Comparison of ENCODE assay signal across 13 cellular contexts in the genomic region with DNA sequence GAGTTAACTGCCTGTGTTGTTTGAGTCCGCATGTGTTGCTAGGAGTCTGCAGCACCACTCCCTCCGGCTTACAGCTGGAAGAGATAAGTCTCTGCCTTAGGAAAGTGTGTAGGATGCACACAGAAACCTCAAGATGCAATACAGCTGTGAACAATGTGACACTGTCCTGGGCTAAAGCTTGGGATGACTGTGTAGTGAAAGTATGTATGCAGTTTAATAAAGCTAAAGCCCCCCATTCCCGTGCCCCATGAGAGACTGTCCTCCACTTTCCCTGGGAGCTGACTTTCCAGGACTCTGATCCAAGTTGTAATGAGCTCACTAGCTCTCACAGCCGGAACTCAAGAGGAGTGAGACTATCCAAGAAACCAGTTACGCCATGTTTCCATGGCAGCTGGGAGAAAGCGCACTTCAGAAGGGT.
DNase-seq lines count a peak whose midpoint lies in the region; ATAC-seq, FAIRE-seq and TF ChIP-seq lines count a peak whose summit lies in the region.
"Had no signal": no experiment of that assay in that cellular context is flagged by ENCODE, and none has a peak within 500 bp of the region (broad histone marks: within the 10 kb centered on the region; RNA-seq: fewer than 3 reads in every experiment).

No MANE protein-coding gene starts in this region.

- H3K4ac ChIP-seq in mesendoderm (ENCODE audit: low read depth, low read length) = no peak overlapping the region

- H3K79me2 ChIP-seq in GM12878 (ENCODE audit: control insufficient read depth, insufficient read depth, low read length) (no peaks in the 10 kb centered on the region; the same call in 1 of the 2 replicates), mesendoderm (ENCODE audit: control insufficient read depth, insufficient read depth, low read length) (no peaks in the 10 kb centered on the region)

- peaks cover 15% of the 10 kb centered on the region for H3K4me1 ChIP-seq in GM12878 (ENCODE audit: control insufficient read depth, insufficient read depth, low read length)
- H3K4me1 ChIP-seq in mesendoderm (ENCODE audit: control insufficient read depth, low read depth, low read length) = no peaks in the 10 kb centered on the region

- H3K27ac ChIP-seq in GM12878 (ENCODE audit: control insufficient read depth, insufficient read depth) = peak overlapping the region; percentile 87
- H3K27ac ChIP-seq in mesendoderm (ENCODE audit: low read depth, low read length) = no peak overlapping the region

- no peaks in the 10 kb centered on the region for H3K36me3 ChIP-seq in BJ (ENCODE audit: control insufficient read depth, insufficient read depth, low read length)
- no peaks in the 10 kb centered on the region for H3K36me3 ChIP-seq in GM12878 (ENCODE audit: control insufficient read depth in 2 of 2, insufficient read depth in 2 of 2, low read length in 1 of 2)
- no peaks in the 10 kb centered on the region for H3K36me3 ChIP-seq in mesendoderm (ENCODE audit: control insufficient read depth, insufficient read depth, low read length)

- TF ChIP-seq CTCF in BJ (IDR thresholded peaks at IDR 0.05; ENCODE audit: insufficient read depth, low read depth, low read length) (no peak), GM12878 (IDR thresholded peaks at IDR 0.05 in 2 of 3, conservative IDR thresholded peaks at IDR 0.05 in 1 of 3; ENCODE audit: control insufficient read depth in 2 of 3, extremely low read depth in 1 of 3, insufficient read depth in 1 of 3, low read depth in 3 of 3, low read length in 3 of 3) (no peak), GM10266 (IDR thresholded peaks at IDR 0.05; ENCODE audit: control insufficient read depth, insufficient read depth, low read depth, missing control alignments) (no peak), D721Med (IDR thresholded peaks at IDR 0.05; ENCODE audit: insufficient read depth, missing control alignments) (no peak)

- H3K79me1 ChIP-seq in mesendoderm (ENCODE audit: low read length) = no peaks in the 10 kb centered on the region

- H3K56ac ChIP-seq in mesendoderm (ENCODE audit: low read length) = no peak overlapping the region

- no peak overlapping the region for H3K18ac ChIP-seq in mesendoderm (ENCODE audit: low read length)

- peak overlapping the region; percentile 45; the same call in 1 of the 2 replicates for H3K9ac ChIP-seq in GM12878 (ENCODE audit: control insufficient read depth, insufficient read depth, low read length)
- H3K9ac ChIP-seq in mesendoderm (ENCODE audit: low read length) = no peak overlapping the region

- intact Hi-C loops in GM12878 (cut with micrococcal nuclease; ENCODE audit: unreplicated experiment) = no loop called here

- TF ChIP-seq RAD21 in GM12878 (IDR thresholded peaks at IDR 0.05; ENCODE audit: insufficient read depth, low read depth, low read length) = no peak

- FAIRE-seq in GM12878 (lab: Jason Lieb, UNC) = no peak
- FAIRE-seq in D721Med (lab: Jason Lieb, UNC) = no peak

- SMC1A ChIA-PET in GM12878 (lab: Charles Lee; ENCODE audit: uncharacterized antibody, unreplicated experiment) = interaction anchor here (1.4 to 8.5 kb wide), 6 partner anchors 11 to 191 kb away, joined by 4 to 99 read pairs (median 6); no protein-coding TSS in a partner anchor

- no peaks in the 10 kb centered on the region for H3K9me3 ChIP-seq in GM12878 (replicated peaks; ENCODE audit: control insufficient read depth, insufficient read depth, low read length)

- no peak overlapping the region for H2BK5ac ChIP-seq in mesendoderm (ENCODE audit: low read length)

- H3K4me2 ChIP-seq in GM12878 (ENCODE audit: control insufficient read depth, insufficient read depth) (peak overlapping the region; percentile 84), mesendoderm (ENCODE audit: low read length) (no peak overlapping the region)

- H4K5ac ChIP-seq in mesendoderm (ENCODE audit: low read length) = no peak overlapping the region

- no peak for TF ChIP-seq POLR2A in GM12878 (IDR thresholded peaks at IDR 0.05; ENCODE audit: low read depth, low read length)

- WGBS in GM12878 (ENCODE audit: insufficient coverage, insufficient replicate concordance, low lambda C conversion rate, missing lambda C conversion rate) = 57% methylated on average over 6 of the region's 6 CpGs
- no CpG with 5 or more reads among the region's 6 CpGs for WGBS in mesendoderm (ENCODE audit: extremely low coverage, insufficient coverage, low lambda C conversion rate)

- RAD21 ChIA-PET in GM12878 (lab: Charles Lee; ENCODE audit: unreplicated experiment) = interaction anchor here (1.1 to 2.5 kb wide), 7 partner anchors 11 to 189 kb away, joined by 3 to 6 read pairs (median 4); no protein-coding TSS in a partner anchor

- peak; percentile 11 for ATAC-seq in GM21825 (IDR thresholded peaks at IDR 0.05; ENCODE audit: unreplicated experiment)
- ATAC-seq in GM12878 = peak; percentile 46
- ATAC-seq in GM19324 (IDR thresholded peaks at IDR 0.05; ENCODE audit: low FRiP score, unreplicated experiment) = no peak
- ATAC-seq: PC-3, WTC11 had no signal

- H4K8ac ChIP-seq in mesendoderm (ENCODE audit: low read depth, low read length) = no peak overlapping the region

- no peaks in the 10 kb centered on the region for H4K20me1 ChIP-seq in GM12878 (ENCODE audit: control insufficient read depth, insufficient read depth)

- H3K27me3 ChIP-seq in BJ (ENCODE audit: control insufficient read depth, insufficient read depth, low read length) (no peaks in the 10 kb centered on the region), GM12878 (replicated peaks in 1 of 2; ENCODE audit: control insufficient read depth in 2 of 2, insufficient read depth in 2 of 2, low read length in 1 of 2) (no peaks in the 10 kb centered on the region), mesendoderm (ENCODE audit: insufficient read depth, low read length, poor library complexity) (no peaks in the 10 kb centered on the region)

- DNase-seq in BJ (ENCODE audit: low read depth) (peak; percentile 79), GM12878 (ENCODE audit: low read depth, low spot score) (no peak), mucosa of gallbladder (ENCODE audit: low spot score) (peak; percentile 30), mesendoderm (no peak), GM10266 (ENCODE audit: extremely low spot score) (no peak), D721Med (ENCODE audit: insufficient read length, low spot score) (no peak)
- DNase-seq: activated naive CD4-positive, alpha-beta T cell; effector CD4-positive, alpha-beta T cell; NCI-H1105 treated with DMSO at 0.1 percent for 48 hours; PC-3 had no signal

- no peak overlapping the region for H2BK120ac ChIP-seq in mesendoderm (ENCODE audit: low read depth, low read length)

- no peak overlapping the region for H2AK5ac ChIP-seq in mesendoderm (ENCODE audit: low read length)

- H3K4me3 ChIP-seq in BJ (ENCODE audit: low read depth, low read length) (no peak overlapping the region), GM12878 (no peak overlapping the region), mesendoderm (ENCODE audit: low read length) (no peak overlapping the region)

- in situ Hi-C loops in GM12878 (cut with MboI) = no loop called here

- CTCF ChIA-PET in BJ (lab: Yijun Ruan, JAX) (no interaction called here), GM12878 (lab: Yijun Ruan, JAX) (interaction anchor here (0.9 to 3.2 kb wide), 4 partner anchors 14 to 191 kb away, joined by 3 to 19 read pairs (median 5); no protein-coding TSS in a partner anchor)

- no peak overlapping the region for H2BK15ac ChIP-seq in mesendoderm (replicated peaks; ENCODE audit: low read depth)

- H3K23ac ChIP-seq in mesendoderm (ENCODE audit: low read length) = no peak overlapping the region

- H2AFZ ChIP-seq in GM12878 (ENCODE audit: control insufficient read depth, low read depth, low read length) = 0 out of 2 replicates have a peak overlapping the region, but pooled peaks have one; percentile 17

- POLR2A ChIA-PET in BJ (lab: Charles Lee) (no interaction called here), GM12878 (lab: Charles Lee) (interaction anchor here (0.6 to 1.4 kb wide), 4 partner anchors 10 to 46 kb away, joined by 3 to 4 read pairs (median 3); no protein-coding TSS in a partner anchor)

- no TSS peak for BruUV-seq in GM12878 (replicated peaks; lab: Mats Ljungman, UMichigan)

- TF ChIP-seq EP300 in GM12878 (IDR thresholded peaks at IDR 0.05; ENCODE audit: borderline replicate concordance in 1 of 2, control insufficient read depth in 1 of 2, low read depth in 2 of 2, low read length in 2 of 2) = no peak

TF ChIP-seq in GM12878, 131 proteins besides CTCF, POLR2A, EP300 and RAD21 (continues in another document):
- TF ChIP-seq TCF3 (IDR thresholded peaks at IDR 0.05; ENCODE audit: borderline replicate concordance, insufficient read depth, low read depth, low read length) (0 out of 2 replicates have a peak, but pooled peaks have one; percentile 39), LARP7 (IDR thresholded peaks at IDR 0.05) (no peak), TCF12 (IDR thresholded peaks at IDR 0.05; ENCODE audit: low read depth, low read length) (peak; percentile 64; the same call in 1 of the 2 replicates), BCLAF1 (IDR thresholded peaks at IDR 0.05) (no peak), BACH1 (IDR thresholded peaks at IDR 0.05; ENCODE audit: borderline replicate concordance) (no peak), HDAC2 (IDR thresholded peaks at IDR 0.05) (no peak)

Comparison
In these comparisons a context has a peak if more than half of its experiments do, and no peak if none do; other contexts are left out.
1. DNase-seq: peak in BJ (single experiment) and mucosa of gallbladder (single experiment); none in GM12878 (single experiment), mesendoderm (single experiment), GM10266 (single experiment) and D721Med (single experiment).